14 cellular contexts compared by ENCODE assay signal in the genomic region with DNA sequence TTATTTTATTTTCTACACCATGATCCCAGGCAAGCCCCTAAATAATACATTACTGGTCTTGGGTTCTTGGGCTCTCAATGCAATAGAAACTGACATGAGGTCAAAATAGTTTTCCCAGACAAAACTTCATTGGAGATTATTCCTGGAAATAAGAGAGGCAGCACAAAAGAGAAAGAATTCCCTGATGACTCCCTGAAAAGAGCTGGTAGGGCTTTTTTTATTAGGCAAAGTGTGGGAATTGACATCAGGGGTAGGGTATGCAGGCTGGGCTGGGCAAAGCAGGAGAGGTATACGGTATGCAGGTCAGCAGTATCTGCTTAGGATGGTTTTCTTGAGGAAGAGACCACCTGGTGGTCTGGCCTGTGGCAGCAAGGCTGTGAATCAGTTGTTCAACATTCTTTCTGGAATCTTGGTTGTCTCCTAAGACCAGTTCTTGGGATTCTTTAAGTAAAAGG. TPM values are rescaled to one million over a fixed set of nuclear protein-coding genes. Genes with fewer than 3 reads are reported as not detected.
DNase-seq lines count a peak whose midpoint lies in the region; ATAC-seq, FAIRE-seq and TF ChIP-seq lines count a peak whose summit lies in the region.
"Had no signal": no experiment of that assay in that cellular context is flagged by ENCODE, and none has a peak within 500 bp of the region (broad histone marks: within the 10 kb centered on the region; RNA-seq: fewer than 3 reads in every experiment).

No MANE protein-coding gene starts in this region.

- H3K4me1 ChIP-seq in A549: peaks cover 17% of the 10 kb centered on the region
- peaks cover 13% of the 10 kb centered on the region for H3K4me1 ChIP-seq in PC-9 (replicated peaks; ENCODE audit: insufficient read depth)
- H3K4me1 ChIP-seq in esophagus (ENCODE audit: control insufficient read depth in 2 of 2, insufficient read depth in 2 of 2, low read length in 1 of 2): peaks cover 0 to 10% of the 10 kb centered on the region in 2 donors

- H3K27me3 Mint-ChIP-seq in nephron progenitor cell (ENCODE audit: low read depth, poor library complexity): peaks cover 17% of the 10 kb centered on the region
- H3K27me3 Mint-ChIP-seq in stimulated activated memory B cell treated with anti-CD40 and anti-IgM and Interleukin-4, amounts not matched to agents 10 μg/mL and 1 μg/mL and 100 μg/mL, for 72 hours: peaks cover 73% of the 10 kb centered on the region

- TF ChIP-seq CTCF in A549 (IDR thresholded peaks at IDR 0.05) (no peak), PC-9 (conservative IDR thresholded peaks at IDR 0.05) (no peak), nephron progenitor cell (IDR thresholded peaks at IDR 0.05) (no peak)

- H4K20me1 ChIP-seq in PC-9 (ENCODE audit: insufficient read depth): no peaks in the 10 kb centered on the region

- no peaks in the 10 kb centered on the region for H3K9me2 ChIP-seq in PC-9 (ENCODE audit: insufficient read depth)

- H3K4me1 Mint-ChIP-seq in nephron progenitor cell: peaks cover 28% of the 10 kb centered on the region
- H3K4me1 Mint-ChIP-seq in stimulated activated memory B cell treated with anti-CD40 and anti-IgM and Interleukin-4, amounts not matched to agents 10 μg/mL and 1 μg/mL and 100 μg/mL, for 72 hours: no peaks in the 10 kb centered on the region
- H3K4me1 Mint-ChIP-seq: CD14-positive monocyte had no signal

- FAIRE-seq in A549 (lab: Jason Lieb, UNC): no peak
- FAIRE-seq: H54 had no signal

- peak overlapping the region; percentile 35; the same call in 1 of the 2 replicates for H2AFZ ChIP-seq in PC-9

- H3K36me3 ChIP-seq in PC-9 (ENCODE audit: low read depth) (no peaks in the 10 kb centered on the region), esophagus (ENCODE audit: control insufficient read depth in 2 of 2, insufficient read depth in 2 of 2, low read length in 1 of 2) (no peaks in the 10 kb centered on the region)

- TF ChIP-seq POLR2A in A549 (IDR thresholded peaks at IDR 0.05; ENCODE audit: low read length): no peak

- H3K9me3 Mint-ChIP-seq in nephron progenitor cell: peaks cover 42% of the 10 kb centered on the region
- H3K9me3 Mint-ChIP-seq in stimulated activated memory B cell treated with anti-CD40 and anti-IgM and Interleukin-4, amounts not matched to agents 10 μg/mL and 1 μg/mL and 100 μg/mL, for 72 hours: peaks cover 6% of the 10 kb centered on the region
- H3K9me3 Mint-ChIP-seq: activated T-cell treated with anti-CD3 and anti-CD28 coated beads, Interleukin-2, amount 50 U/mL, for 24 hours; CD14-positive monocyte had no signal

- H3K4me3 ChIP-seq in A549: no peak overlapping the region
- no peak overlapping the region for H3K4me3 ChIP-seq in PC-9
- H3K4me3 ChIP-seq in esophagus (ENCODE audit: low read depth in 1 of 2, low read length in 2 of 2): no peak overlapping the region

- 60% methylated on average over 1 of the region's 1 CpG for WGBS in A549 (ENCODE audit: missing lambda C conversion rate)
- 83 to 89% methylated on average over 1 of the region's 1 CpG for WGBS in esophagus, 2 donors

- no peak for TF ChIP-seq RAD21 in A549 (conservative IDR thresholded peaks at IDR 0.05 in 1 of 2, IDR thresholded peaks at IDR 0.05 in 1 of 2)

- peaks cover 11% of the 10 kb centered on the region for H3K36me3 Mint-ChIP-seq in nephron progenitor cell (ENCODE audit: low read depth)
- H3K36me3 Mint-ChIP-seq in stimulated activated memory B cell treated with anti-CD40 and anti-IgM and Interleukin-4, amounts not matched to agents 10 μg/mL and 1 μg/mL and 100 μg/mL, for 72 hours: no peaks in the 10 kb centered on the region
- H3K36me3 Mint-ChIP-seq: CD14-positive monocyte had no signal

- H3K27me3 ChIP-seq in PC-9 (ENCODE audit: insufficient read depth, low read depth): no peaks in the 10 kb centered on the region
- no peaks in the 10 kb centered on the region for H3K27me3 ChIP-seq in esophagus (ENCODE audit: control insufficient read depth in 1 of 2, insufficient read depth in 2 of 2, low read length in 2 of 2)

- peaks cover 17% of the 10 kb centered on the region for H3K9me3 ChIP-seq in A549
- H3K9me3 ChIP-seq in PC-9 (ENCODE audit: insufficient read depth, low read depth): no peaks in the 10 kb centered on the region; the same call in 1 of the 2 replicates
- H3K9me3 ChIP-seq in esophagus (ENCODE audit: control insufficient read depth in 2 of 2, insufficient read depth in 1 of 2, low read depth in 1 of 2, low read length in 1 of 2): no peaks in the 10 kb centered on the region

- H3K4me3 Mint-ChIP-seq in nephron progenitor cell: no peak overlapping the region
- H3K4me3 Mint-ChIP-seq in stimulated activated memory B cell treated with anti-CD40 and anti-IgM and Interleukin-4, amounts not matched to agents 10 μg/mL and 1 μg/mL and 100 μg/mL, for 72 hours: no peak overlapping the region
- H3K4me3 Mint-ChIP-seq: activated T-cell treated with anti-CD3 and anti-CD28 coated beads, Interleukin-2, amount 50 U/mL, for 24 hours; CD14-positive monocyte; naive B cell had no signal

- BruUV-seq in PC-9 (replicated peaks; lab: Mats Ljungman, UMichigan): TSS peak; percentile 95

- ATAC-seq in A549: no peak; a peak in 1 of 6 replicates
- no peak for ATAC-seq in GM18909 (IDR thresholded peaks at IDR 0.05; ENCODE audit: poor library complexity, unreplicated experiment)
- ATAC-seq in stimulated activated memory B cell treated with anti-CD40 and anti-IgM and Interleukin-4, amounts not matched to agents 10 μg/mL and 1 μg/mL and 100 μg/mL, for 72 hours: no peak

- peak overlapping the region; percentile 99 for H3K27ac Mint-ChIP-seq in nephron progenitor cell
- H3K27ac Mint-ChIP-seq in stimulated activated memory B cell treated with anti-CD40 and anti-IgM and Interleukin-4, amounts not matched to agents 10 μg/mL and 1 μg/mL and 100 μg/mL, for 72 hours: no peak overlapping the region
- H3K27ac Mint-ChIP-seq: activated T-cell treated with anti-CD3 and anti-CD28 coated beads, Interleukin-2, amount 50 U/mL, for 24 hours; CD14-positive monocyte; naive B cell had no signal

- no peaks in the 10 kb centered on the region for H3K79me2 ChIP-seq in PC-9 (ENCODE audit: low read depth)

- CTCF ChIA-PET in A549 (lab: Yijun Ruan, JAX): interaction anchor here (0.6 to 1.9 kb wide), 4 partner anchors 55 to 382 kb away, joined by 3 to 4 read pairs (median 4); no protein-coding TSS in a partner anchor
- CTCF ChIA-PET in PC-9 (lab: Charles Lee): no interaction called here

- no peaks in the 10 kb centered on the region for H3F3A ChIP-seq in PC-9 (ENCODE audit: insufficient read depth, low read depth)

- TF ChIP-seq EP300 in A549 (IDR thresholded peaks at IDR 0.05): no peak

- DNase-seq in A549 (ENCODE audit: low read depth in 1 of 2, low spot score in 1 of 2): no peak
- DNase-seq in PC-9: no peak
- DNase-seq in nephron progenitor cell: no peak
- no peak for DNase-seq in NCI-H345 (lab: John Stamatoyannopoulos, UW)
- DNase-seq in GF-D8 (lab: John Stamatoyannopoulos, UW): no peak
- DNase-seq: activated T-cell treated with anti-CD3 and anti-CD28 coated beads, Interleukin-2, amount 50 U/mL, for 24 hours; naive B cell had no signal

- H3K4me2 ChIP-seq in A549 (no peak overlapping the region), PC-9 (0 out of 2 replicates have a peak overlapping the region, but pooled peaks have one; percentile 4)

- H3K27ac ChIP-seq in A549 (peak overlapping the region; percentile 80 to 86), PC-9 (peak overlapping the region; percentile 3; the same call in 1 of the 2 replicates), esophagus (ENCODE audit: low read depth in 2 of 2, low read length in 1 of 2) (peak overlapping the region; percentile 16 to 71)

- POLR2A ChIA-PET in A549 (lab: Yijun Ruan, JAX): interaction anchor here (1.0 kb wide), 1 partner anchor 14 kb away, joined by 3 read pairs; a partner anchor contains a TSS
- POLR2A ChIA-PET in PC-9 (lab: Charles Lee; ENCODE audit: unreplicated experiment): interaction anchor here (0.6 to 0.9 kb wide), 4 partner anchors 18 to 269 kb away, joined by 3 to 7 read pairs (median 4); no protein-coding TSS in a partner anchor

- intact Hi-C loops in PC-9 (cut with micrococcal nuclease; ENCODE audit: unreplicated experiment): loop anchor here (2.0 kb wide), 2 partner anchors 47 to 51 kb away; no protein-coding TSS in a partner anchor

TF ChIP-seq in A549, 52 proteins besides CTCF, POLR2A, EP300 and RAD21 (continues in another document):
- no peak for TF ChIP-seq NR3C1 (IDR thresholded peaks at IDR 0.05)
- TF ChIP-seq RFX5 (IDR thresholded peaks at IDR 0.05): no peak
- TF ChIP-seq, protein P1, sequence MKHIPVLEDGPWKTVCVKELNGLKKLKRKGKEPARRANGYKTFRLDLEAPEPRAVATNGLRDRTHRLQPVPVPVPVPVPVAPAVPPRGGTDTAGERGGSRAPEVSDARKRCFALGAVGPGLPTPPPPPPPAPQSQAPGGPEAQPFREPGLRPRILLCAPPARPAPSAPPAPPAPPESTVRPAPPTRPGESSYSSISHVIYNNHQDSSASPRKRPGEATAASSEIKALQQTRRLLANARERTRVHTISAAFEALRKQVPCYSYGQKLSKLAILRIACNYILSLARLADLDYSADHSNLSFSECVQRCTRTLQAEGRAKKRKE (CRISPR knock-in tag; IDR thresholded peaks at IDR 0.05; ENCODE audit: low read depth): no peak
- TF ChIP-seq, protein P2, sequence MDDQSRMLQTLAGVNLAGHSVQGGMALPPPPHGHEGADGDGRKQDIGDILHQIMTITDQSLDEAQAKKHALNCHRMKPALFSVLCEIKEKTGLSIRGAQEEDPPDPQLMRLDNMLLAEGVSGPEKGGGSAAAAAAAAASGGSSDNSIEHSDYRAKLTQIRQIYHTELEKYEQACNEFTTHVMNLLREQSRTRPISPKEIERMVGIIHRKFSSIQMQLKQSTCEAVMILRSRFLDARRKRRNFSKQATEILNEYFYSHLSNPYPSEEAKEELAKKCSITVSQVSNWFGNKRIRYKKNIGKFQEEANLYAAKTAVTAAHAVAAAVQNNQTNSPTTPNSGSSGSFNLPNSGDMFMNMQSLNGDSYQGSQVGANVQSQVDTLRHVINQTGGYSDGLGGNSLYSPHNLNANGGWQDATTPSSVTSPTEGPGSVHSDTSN (IDR thresholded peaks at IDR 0.05): no peak
- no peak for TF ChIP-seq RCOR1 (IDR thresholded peaks at IDR 0.05; ENCODE audit: low read depth, low read length)

RNA-seq across cellular contexts. Expression of a gene that starts 9.3 kb away (rescaled TPM):
- polyA plus RNA-seq in A549 (2011; rRNA removed): 0.16 TPM in 1 of 2 replicates, not detected in the other
- polyA plus RNA-seq in A549 (2012; cell fraction: cytosol; rRNA removed): 0.07 and 0.18 TPM in 2 replicates
- polyA plus RNA-seq in A549 (2012; cell fraction: nucleus; rRNA removed): 0.08 TPM in 1 of 2 replicates, not detected in the other
- polyA plus RNA-seq in A549 (2017; fragmentation: RNase III; extraction: RNeasy Plus Mini Kit Qiagen cat#74134 plus additional on column Dnase treatment): 0.44 to 1.1 TPM (median 0.66 TPM) in 3 replicates
- not detected in 2 replicates for polyA minus RNA-seq in A549 (2011; rRNA and poly(A)+ RNA removed)
- total RNA-seq in PC-9 (2021): 0.96 TPM in 1 of 2 replicates, not detected in the other
- not detected for polyA plus RNA-seq in esophagus
- total RNA-seq: epithelial cell of proximal tubule; T-helper 2 cell treated with Interferon-gamma antibody and Interleukin-4, amounts not matched to agents 100 ng/mL and 5 ng/mL, for 36 hours had no signal
- polyA plus RNA-seq: CD14-positive monocyte had no signal

RNA-seq across cellular contexts. Expression of a gene that starts 14.2 kb away (rescaled TPM):
- polyA plus RNA-seq in A549 (2011; rRNA removed) (0.78 and 1.9 TPM in 2 replicates), A549 (2017; fragmentation: RNase III; extraction: RNeasy Plus Mini Kit Qiagen cat#74134 plus additional on column Dnase treatment) (0.21 to 1.4 TPM (median 1.1 TPM) in 3 replicates), esophagus (1 to 10 TPM in 1 of 2 donors, under 1 TPM in 1; 0.12 to 5.4 TPM)
- polyA plus RNA-seq in A549 (2012; cell fraction: cytosol; rRNA removed): 0.70 and 0.75 TPM in 2 replicates
- polyA plus RNA-seq in A549 (2012; cell fraction: nucleus; rRNA removed): 0.42 and 0.68 TPM in 2 replicates
- polyA minus RNA-seq in A549 (2011; rRNA and poly(A)+ RNA removed): 0.63 and 1.2 TPM in 2 replicates
- total RNA-seq in PC-9 (2021): 1.0 TPM in 1 of 2 replicates, not detected in the other
- total RNA-seq: epithelial cell of proximal tubule had no signal
- polyA plus RNA-seq: CD14-positive monocyte had no signal

Comparison
In these comparisons a context has a peak if more than half of its experiments do, and no peak if none do; other contexts are left out.
1. H3K27ac ChIP-seq: peak in every context shown above with its lines; median percentile 83 in A549; 44 in esophagus; 3 in PC-9.